Comparison of ENCODE assay signal across 1 cellular context in the genomic region with DNA sequence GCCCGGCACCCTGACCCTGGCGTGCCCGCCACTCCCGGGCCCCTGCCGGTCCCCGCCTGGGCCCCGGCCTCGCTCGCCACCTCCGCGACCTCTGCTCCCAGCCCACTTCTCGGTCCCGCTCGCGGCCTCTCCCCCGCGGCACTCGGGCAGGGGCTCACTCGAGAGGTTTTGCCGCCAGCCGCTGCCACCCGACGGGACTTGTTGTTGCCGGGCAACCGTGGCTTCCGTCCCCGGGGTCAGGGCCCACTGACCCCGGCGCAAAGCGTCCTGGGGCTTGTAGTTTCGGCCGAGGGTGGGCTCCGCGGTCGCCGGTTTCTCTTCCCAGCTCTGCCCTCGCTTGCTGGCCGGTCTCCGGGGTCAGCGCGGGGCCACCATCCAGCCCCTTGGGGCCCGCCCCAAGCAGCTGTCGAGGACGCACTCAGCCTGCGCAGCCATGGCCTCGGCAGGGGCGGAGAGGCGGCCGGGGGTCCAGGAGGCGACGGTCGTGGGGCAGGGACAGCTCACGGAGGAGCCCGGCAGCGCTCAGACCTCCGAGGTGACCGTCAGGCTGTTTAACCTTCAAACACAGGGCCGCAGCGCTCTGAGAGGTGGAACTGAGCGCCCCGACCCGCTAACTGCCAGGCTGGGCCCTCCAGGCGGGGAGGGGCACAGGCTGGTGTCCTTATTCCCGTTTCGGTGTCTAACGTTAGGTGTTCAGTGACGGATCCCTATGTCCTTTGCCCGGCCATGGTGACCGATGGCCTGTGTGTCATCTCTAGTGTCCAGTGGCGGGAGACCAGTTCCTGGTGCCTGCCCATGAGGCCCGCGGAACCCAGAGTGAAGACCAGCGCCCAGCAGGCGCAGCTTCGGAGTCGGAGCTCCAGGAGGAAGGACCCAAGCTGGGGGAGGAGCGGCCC.
TF ChIP-seq lines count a peak whose summit lies in the region.

TSS of gene C16orf86 (plus strand) at position 277 of the 896 bp plus-strand sequence. CDS start at position 434, 157 bp downstream.
TSS of gene ENKD1 (minus strand) at position 213 of the 896 bp plus-strand sequence. CDS start 308 bp downstream, outside the sequence.

TF ChIP-seq in HepG2, 621 proteins besides CTCF, POLR2A, EP300 and RAD21 (continued from another document):
- TF ChIP-seq HNF1A (IDR thresholded peaks at IDR 0.05; ENCODE audit: low read depth) (no peak), HNF1A (CRISPR knock-in tag; IDR thresholded peaks at IDR 0.05; ENCODE audit: borderline replicate concordance) (no peak; the same call in 1 of the 2 replicates), POLR2AphosphoS5 (IDR thresholded peaks at IDR 0.05; ENCODE audit: low read depth, low read length) (no peak), ZNF496 (CRISPR knock-in tag; IDR thresholded peaks at IDR 0.05; ENCODE audit: insufficient replicate concordance) (no peak), ARNTL (CRISPR knock-in tag; IDR thresholded peaks at IDR 0.05) (no peak), ZNF367 (CRISPR knock-in tag; IDR thresholded peaks at IDR 0.05; ENCODE audit: borderline replicate concordance) (0 out of 2 replicates have a peak, but pooled peaks have one; percentile 21), ETV5 (CRISPR knock-in tag; IDR thresholded peaks at IDR 0.05; ENCODE audit: borderline replicate concordance) (peak; percentile 44; the same call in 1 of the 2 replicates), IKZF4 (CRISPR knock-in tag; IDR thresholded peaks at IDR 0.05; ENCODE audit: borderline replicate concordance, low read depth, not compliant biosample characterization) (peak; percentile 76), ZNF260 (CRISPR knock-in tag; IDR thresholded peaks at IDR 0.05; ENCODE audit: borderline replicate concordance, low read depth) (no peak), ZNF343 (CRISPR knock-in tag; IDR thresholded peaks at IDR 0.05) (no peak), RBAK (CRISPR knock-in tag; IDR thresholded peaks at IDR 0.05) (0 out of 2 replicates have a peak, but pooled peaks have one; percentile 28), SAP130 (CRISPR knock-in tag; IDR thresholded peaks at IDR 0.05; ENCODE audit: low read depth) (peak; percentile 83), RCOR2 (CRISPR knock-in tag; IDR thresholded peaks at IDR 0.05) (no peak), ZNF30 (CRISPR knock-in tag; IDR thresholded peaks at IDR 0.05) (no peak), NCOA2 (CRISPR knock-in tag; IDR thresholded peaks at IDR 0.05) (no peak; the same call in 1 of the 2 replicates)
- TF ChIP-seq, protein P1, sequence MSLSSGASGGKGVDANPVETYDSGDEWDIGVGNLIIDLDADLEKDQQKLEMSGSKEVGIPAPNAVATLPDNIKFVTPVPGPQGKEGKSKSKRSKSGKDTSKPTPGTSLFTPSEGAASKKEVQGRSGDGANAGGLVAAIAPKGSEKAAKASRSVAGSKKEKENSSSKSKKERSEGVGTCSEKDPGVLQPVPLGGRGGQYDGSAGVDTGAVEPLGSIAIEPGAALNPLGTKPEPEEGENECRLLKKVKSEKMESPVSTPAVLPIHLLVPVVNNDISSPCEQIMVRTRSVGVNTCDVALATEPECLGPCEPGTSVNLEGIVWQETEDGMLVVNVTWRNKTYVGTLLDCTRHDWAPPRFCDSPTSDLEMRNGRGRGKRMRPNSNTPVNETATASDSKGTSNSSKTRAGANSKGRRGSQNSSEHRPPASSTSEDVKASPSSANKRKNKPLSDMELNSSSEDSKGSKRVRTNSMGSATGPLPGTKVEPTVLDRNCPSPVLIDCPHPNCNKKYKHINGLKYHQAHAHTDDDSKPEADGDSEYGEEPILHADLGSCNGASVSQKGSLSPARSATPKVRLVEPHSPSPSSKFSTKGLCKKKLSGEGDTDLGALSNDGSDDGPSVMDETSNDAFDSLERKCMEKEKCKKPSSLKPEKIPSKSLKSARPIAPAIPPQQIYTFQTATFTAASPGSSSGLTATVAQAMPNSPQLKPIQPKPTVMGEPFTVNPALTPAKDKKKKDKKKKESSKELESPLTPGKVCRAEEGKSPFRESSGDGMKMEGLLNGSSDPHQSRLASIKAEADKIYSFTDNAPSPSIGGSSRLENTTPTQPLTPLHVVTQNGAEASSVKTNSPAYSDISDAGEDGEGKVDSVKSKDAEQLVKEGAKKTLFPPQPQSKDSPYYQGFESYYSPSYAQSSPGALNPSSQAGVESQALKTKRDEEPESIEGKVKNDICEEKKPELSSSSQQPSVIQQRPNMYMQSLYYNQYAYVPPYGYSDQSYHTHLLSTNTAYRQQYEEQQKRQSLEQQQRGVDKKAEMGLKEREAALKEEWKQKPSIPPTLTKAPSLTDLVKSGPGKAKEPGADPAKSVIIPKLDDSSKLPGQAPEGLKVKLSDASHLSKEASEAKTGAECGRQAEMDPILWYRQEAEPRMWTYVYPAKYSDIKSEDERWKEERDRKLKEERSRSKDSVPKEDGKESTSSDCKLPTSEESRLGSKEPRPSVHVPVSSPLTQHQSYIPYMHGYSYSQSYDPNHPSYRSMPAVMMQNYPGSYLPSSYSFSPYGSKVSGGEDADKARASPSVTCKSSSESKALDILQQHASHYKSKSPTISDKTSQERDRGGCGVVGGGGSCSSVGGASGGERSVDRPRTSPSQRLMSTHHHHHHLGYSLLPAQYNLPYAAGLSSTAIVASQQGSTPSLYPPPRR (CRISPR knock-in tag; IDR thresholded peaks at IDR 0.05; ENCODE audit: borderline replicate concordance): no peak
- TF ChIP-seq, protein P2, sequence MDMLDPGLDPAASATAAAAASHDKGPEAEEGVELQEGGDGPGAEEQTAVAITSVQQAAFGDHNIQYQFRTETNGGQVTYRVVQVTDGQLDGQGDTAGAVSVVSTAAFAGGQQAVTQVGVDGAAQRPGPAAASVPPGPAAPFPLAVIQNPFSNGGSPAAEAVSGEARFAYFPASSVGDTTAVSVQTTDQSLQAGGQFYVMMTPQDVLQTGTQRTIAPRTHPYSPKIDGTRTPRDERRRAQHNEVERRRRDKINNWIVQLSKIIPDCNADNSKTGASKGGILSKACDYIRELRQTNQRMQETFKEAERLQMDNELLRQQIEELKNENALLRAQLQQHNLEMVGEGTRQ (IDR thresholded peaks at IDR 0.05; ENCODE audit: low read depth, low read length): no peak
- TF ChIP-seq, protein P2 (CRISPR knock-in tag; IDR thresholded peaks at IDR 0.05; ENCODE audit: borderline replicate concordance): no peak; the same call in 1 of the 2 replicates
